ENCODE assay signal across 27 cellular contexts in the genomic region with DNA sequence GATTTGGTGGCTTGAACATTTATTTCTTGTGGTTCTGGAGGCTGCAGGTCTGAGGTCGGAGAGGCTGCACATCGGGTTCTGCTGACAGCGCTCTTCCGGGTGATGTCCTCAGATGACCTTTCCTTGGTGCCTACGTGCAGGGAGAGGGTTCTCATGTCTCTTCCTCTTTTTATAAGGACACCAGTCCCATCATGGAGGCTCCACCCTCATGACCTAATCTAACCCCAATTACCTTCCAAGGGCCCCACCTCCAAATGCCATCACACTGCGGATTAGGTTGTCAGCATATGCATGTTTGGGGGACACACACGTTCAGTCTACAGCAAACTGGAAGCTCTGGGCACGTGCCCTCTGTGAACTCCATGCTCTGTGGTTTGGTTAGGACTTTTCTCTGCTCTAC.
DNase-seq lines count a peak whose midpoint lies in the region; ATAC-seq and TF ChIP-seq lines count a peak whose summit lies in the region.
"Had no signal": no experiment of that assay in that cellular context is flagged by ENCODE, and none has a peak within 500 bp of the region (broad histone marks: within the 10 kb centered on the region; RNA-seq: fewer than 3 reads in every experiment).

No MANE protein-coding gene starts in this region.

- no peak overlapping the region for H2AK5ac ChIP-seq in neuronal stem cell (ENCODE audit: low read depth, low read length)

- H3K14ac ChIP-seq in neuronal stem cell (ENCODE audit: low read length) = no peak overlapping the region

- no peaks in the 10 kb centered on the region for H3K27me3 ChIP-seq in neuronal stem cell (ENCODE audit: control insufficient read depth in 3 of 3, insufficient read depth in 3 of 3, low read depth in 1 of 3, low read length in 3 of 3)
- no peaks in the 10 kb centered on the region for H3K27me3 ChIP-seq in MG63
- H3K27me3 ChIP-seq: sigmoid colon, SJSA1, stomach, tibial nerve had no signal

- H2BK5ac ChIP-seq in neuronal stem cell (ENCODE audit: low read length) = no peak overlapping the region

- no peak for DNase-seq in activated CD8-positive, alpha-beta T cell treated with anti-CD3 and anti-CD28 coated beads for 36 hours
- DNase-seq in activated CD8-positive, alpha-beta T cell treated with anti-CD3 and anti-CD28 coated beads, Interleukin-2, amount 10 ng/mL, durations not matched to agents 7 days and 5 days = no peak
- DNase-seq in LNCaP clone FGC (ENCODE audit: low read depth) (peak; percentile 50), RPMI7951 (ENCODE audit: low read depth) (peak; percentile 71), neuronal stem cell (ENCODE audit: low spot score) (no peak), MG63 (no peak), NCI-H446 (lab: John Stamatoyannopoulos, UW) (no peak), glomerular visceral epithelial cell (ENCODE audit: extremely low spot score) (no peak)
- DNase-seq: activated CD8-positive, alpha-beta memory T cell treated with anti-CD3 and anti-CD28 coated beads, Interleukin-2, amount 50 U/mL, for 48 hours; central memory CD4-positive, alpha-beta T cell; DMS79; GOT3; kidney; NCI-H2081; NCI-H226; NCI-H82; sigmoid colon; stimulated activated CD4-positive, alpha-beta T cell treated with anti-CD3 and anti-CD28 coated beads, Interleukin-15, amount 100 ng/mL, for 24 hours; stomach; T-helper 17 cell; WERI-Rb-1 had no signal

- WGBS in neuronal stem cell (ENCODE audit: extremely low coverage in 2 of 2, insufficient read length in 2 of 2, insufficient replicate concordance in 1 of 2), 2 donors = no CpG with 5 or more reads among the region's 8 CpGs

- no peak overlapping the region for H2BK120ac ChIP-seq in neuronal stem cell (ENCODE audit: low read depth, low read length)

- H3K27me3 Mint-ChIP-seq in activated CD8-positive, alpha-beta T cell treated with anti-CD3 and anti-CD28 coated beads for 36 hours = no peaks in the 10 kb centered on the region
- no peaks in the 10 kb centered on the region for H3K27me3 Mint-ChIP-seq in activated CD8-positive, alpha-beta T cell treated with anti-CD3 and anti-CD28 coated beads, Interleukin-2, amount 10 ng/mL, durations not matched to agents 7 days and 5 days (ENCODE audit: low read depth)
- H3K27me3 Mint-ChIP-seq: T-helper 17 cell had no signal

- H3K23ac ChIP-seq in neuronal stem cell (ENCODE audit: low read depth, low read length, poor library complexity) = no peak overlapping the region

- no peak overlapping the region for H3K18ac ChIP-seq in neuronal stem cell (ENCODE audit: low read length)

- no peaks in the 10 kb centered on the region for H3K4me1 ChIP-seq in neuronal stem cell (ENCODE audit: control insufficient read depth in 2 of 2, insufficient read depth in 1 of 2, low read depth in 1 of 2, low read length in 2 of 2)
- H3K4me1 ChIP-seq: sigmoid colon, SJSA1, stomach, tibial nerve had no signal

- H4K91ac ChIP-seq in neuronal stem cell (ENCODE audit: low read depth, low read length, poor library complexity) = no peak overlapping the region

- CTCF ChIA-PET in activated CD8-positive, alpha-beta T cell treated with anti-CD3 and anti-CD28 coated beads for 36 hours (lab: Charles Lee) = interaction anchor here (1.3 kb wide), 1 partner anchor 10 kb away, joined by 3 read pairs; no protein-coding TSS in a partner anchor
- CTCF ChIA-PET in activated CD8-positive, alpha-beta T cell treated with anti-CD3 and anti-CD28 coated beads, Interleukin-2, amount 10 ng/mL, durations not matched to agents 7 days and 5 days (lab: Charles Lee) = no interaction called here

- H3K36me3 ChIP-seq in neuronal stem cell (replicated peaks in 1 of 2; ENCODE audit: control insufficient read depth in 2 of 2, insufficient read depth in 2 of 2, low read length in 2 of 2) (no peaks in the 10 kb centered on the region), MG63 (no peaks in the 10 kb centered on the region)
- H3K36me3 ChIP-seq: sigmoid colon, SJSA1, stomach, tibial nerve, WERI-Rb-1 had no signal

- H2AFZ ChIP-seq in neuronal stem cell (ENCODE audit: low read length) = no peak overlapping the region

- no peaks in the 10 kb centered on the region for H3K36me3 Mint-ChIP-seq in activated CD8-positive, alpha-beta T cell treated with anti-CD3 and anti-CD28 coated beads for 36 hours (ENCODE audit: low read depth)
- H3K36me3 Mint-ChIP-seq in activated CD8-positive, alpha-beta T cell treated with anti-CD3 and anti-CD28 coated beads, Interleukin-2, amount 10 ng/mL, durations not matched to agents 7 days and 5 days (ENCODE audit: low read depth) = no peaks in the 10 kb centered on the region

- ATAC-seq in activated CD8-positive, alpha-beta T cell treated with anti-CD3 and anti-CD28 coated beads for 36 hours = peak; percentile 34
- ATAC-seq in activated CD8-positive, alpha-beta T cell treated with anti-CD3 and anti-CD28 coated beads, Interleukin-2, amount 10 ng/mL, durations not matched to agents 7 days and 5 days = no peak
- ATAC-seq: activated naive CD4-positive, alpha-beta T cell treated with anti-CD3 and anti-CD28 coated beads, Interleukin-2, amount 50 U/mL, for 72 hours; Panc1; T-helper 17 cell had no signal

- H4K8ac ChIP-seq in neuronal stem cell (ENCODE audit: low read depth, low read length) = no peak overlapping the region

- H3K9me3 ChIP-seq in neuronal stem cell (replicated peaks in 1 of 2; ENCODE audit: control insufficient read depth in 2 of 2, insufficient read depth in 1 of 2, low read depth in 1 of 2, low read length in 2 of 2) (peaks cover 0 to 3% of the 10 kb centered on the region in 2 donors), MG63 (no peaks in the 10 kb centered on the region)
- H3K9me3 ChIP-seq: sigmoid colon, SJSA1, tibial nerve had no signal

- peaks cover 2% of the 10 kb centered on the region for H3K9me3 Mint-ChIP-seq in activated CD8-positive, alpha-beta T cell treated with anti-CD3 and anti-CD28 coated beads for 36 hours
- H3K9me3 Mint-ChIP-seq in activated CD8-positive, alpha-beta T cell treated with anti-CD3 and anti-CD28 coated beads, Interleukin-2, amount 10 ng/mL, durations not matched to agents 7 days and 5 days (ENCODE audit: insufficient read depth) = no peaks in the 10 kb centered on the region
- H3K9me3 Mint-ChIP-seq: activated T-helper 2 cell treated with anti-CD3 and anti-CD28 coated beads, Interferon-gamma antibody, Interleukin-2, Interleukin-4, amounts not matched to agents 10 μg/mL and 5 μg/mL and 100 μg/mL, durations not matched to agents 14 hours and 24 hours and 36 hours had no signal

- intact Hi-C loops in activated CD8-positive, alpha-beta T cell treated with anti-CD3 and anti-CD28 coated beads for 36 hours (cut with micrococcal nuclease) = no loop called here

- POLR2A ChIA-PET in activated CD8-positive, alpha-beta T cell treated with anti-CD3 and anti-CD28 coated beads for 36 hours (lab: Charles Lee) = interaction anchor here (1.0 kb wide), 1 partner anchor 7 kb away, joined by 3 read pairs; no protein-coding TSS in a partner anchor
- POLR2A ChIA-PET in activated CD8-positive, alpha-beta T cell treated with anti-CD3 and anti-CD28 coated beads, Interleukin-2, amount 10 ng/mL, durations not matched to agents 7 days and 5 days (lab: Charles Lee) = no interaction called here

- H3K27ac ChIP-seq in neuronal stem cell (replicated peaks; ENCODE audit: low read length) = no peak overlapping the region
- H3K27ac ChIP-seq: sigmoid colon, SJSA1, stomach, tibial nerve, WERI-Rb-1 had no signal

- H3K9ac ChIP-seq in neuronal stem cell (ENCODE audit: low read depth, low read length, poor library complexity) = peak overlapping the region; percentile 25

- no peak overlapping the region for H2BK12ac ChIP-seq in neuronal stem cell (ENCODE audit: low read length)

- H3K4me3 ChIP-seq in LNCaP clone FGC (ENCODE audit: low read depth, low read length) (no peak overlapping the region), neuronal stem cell (ENCODE audit: low read length in 2 of 2) (no peak overlapping the region), MG63 (no peak overlapping the region)
- H3K4me3 ChIP-seq: lung, sigmoid colon, SJSA1, stomach, tibial nerve had no signal

- H3K4me3 Mint-ChIP-seq in activated CD8-positive, alpha-beta T cell treated with anti-CD3 and anti-CD28 coated beads for 36 hours = no peak overlapping the region
- H3K4me3 Mint-ChIP-seq in activated CD8-positive, alpha-beta T cell treated with anti-CD3 and anti-CD28 coated beads, Interleukin-2, amount 10 ng/mL, durations not matched to agents 7 days and 5 days = no peak overlapping the region
- H3K4me3 Mint-ChIP-seq: T-helper 17 cell had no signal

- no peak overlapping the region for H3K4ac ChIP-seq in neuronal stem cell (ENCODE audit: low read length)

- no peak overlapping the region for H3K4me2 ChIP-seq in neuronal stem cell (ENCODE audit: insufficient read depth, low read length, poor library complexity, severe bottlenecking)

- no peaks in the 10 kb centered on the region for H3K4me1 Mint-ChIP-seq in activated CD8-positive, alpha-beta T cell treated with anti-CD3 and anti-CD28 coated beads for 36 hours (ENCODE audit: low read depth)
- H3K4me1 Mint-ChIP-seq in activated CD8-positive, alpha-beta T cell treated with anti-CD3 and anti-CD28 coated beads, Interleukin-2, amount 10 ng/mL, durations not matched to agents 7 days and 5 days (ENCODE audit: low read depth) = no peaks in the 10 kb centered on the region
- H3K4me1 Mint-ChIP-seq: T-helper 17 cell had no signal

- H3K79me1 ChIP-seq in neuronal stem cell (ENCODE audit: low read depth, low read length) = no peaks in the 10 kb centered on the region

- H2BK15ac ChIP-seq in neuronal stem cell (ENCODE audit: low read length) = no peak overlapping the region

- no peak overlapping the region for H3K27ac Mint-ChIP-seq in activated CD8-positive, alpha-beta T cell treated with anti-CD3 and anti-CD28 coated beads for 36 hours
- no peak overlapping the region for H3K27ac Mint-ChIP-seq in activated CD8-positive, alpha-beta T cell treated with anti-CD3 and anti-CD28 coated beads, Interleukin-2, amount 10 ng/mL, durations not matched to agents 7 days and 5 days
- H3K27ac Mint-ChIP-seq: activated naive CD4-positive, alpha-beta T cell treated with anti-CD3 and anti-CD28 coated beads, Interleukin-2, amount 50 U/mL, for 72 hours; activated T-helper 2 cell treated with anti-CD3 and anti-CD28 coated beads, Interferon-gamma antibody, Interleukin-2, Interleukin-4, amounts not matched to agents 10 μg/mL and 5 μg/mL and 100 μg/mL, durations not matched to agents 14 hours and 24 hours and 36 hours; T-helper 17 cell had no signal

- TF ChIP-seq CTCF in activated CD8-positive, alpha-beta T cell treated with anti-CD3 and anti-CD28 coated beads for 36 hours (IDR thresholded peaks at IDR 0.05) = no peak
- no peak for TF ChIP-seq CTCF in LNCaP clone FGC (IDR thresholded peaks at IDR 0.05; ENCODE audit: control insufficient read depth, extremely low read depth, insufficient read depth)

Comparison
In these comparisons a context has a peak if more than half of its experiments do, and no peak if none do; other contexts are left out.
1. DNase-seq: peak in LNCaP clone FGC (single experiment) and RPMI7951 (single experiment); none in activated CD8-positive, alpha-beta T cell treated with anti-CD3 and anti-CD28 coated beads for 36 hours (single experiment), activated CD8-positive, alpha-beta T cell treated with anti-CD3 and anti-CD28 coated beads, Interleukin-2, amount 10 ng/mL, durations not matched to agents 7 days and 5 days (single experiment), neuronal stem cell (single experiment), MG63 (single experiment), NCI-H446 (0 of 2) and glomerular visceral epithelial cell (single experiment).